Comparison of ENCODE assay signal across 23 cellular contexts in the genomic region with DNA sequence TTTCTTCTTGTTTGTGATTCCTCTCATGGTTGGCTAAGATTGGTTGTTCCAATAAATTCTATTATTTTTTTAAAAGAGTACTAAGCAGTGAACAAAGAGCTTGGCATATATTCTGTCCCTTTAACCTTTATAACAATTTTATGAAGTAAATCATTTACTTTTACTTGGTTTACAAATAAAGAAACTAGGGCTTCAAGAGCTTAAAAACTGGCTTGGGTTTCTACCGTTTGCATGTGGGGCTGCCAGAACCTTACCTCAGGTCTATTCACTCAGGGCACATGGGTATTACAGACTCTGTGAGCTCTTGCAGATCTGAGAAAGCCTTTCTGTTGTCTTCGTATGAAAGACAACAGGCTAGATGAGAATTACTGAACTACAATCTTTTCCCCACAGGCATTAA.
"Had no signal": no experiment of that assay in that cellular context is flagged by ENCODE, and none has a peak within 500 bp of the region (broad histone marks: within the 10 kb centered on the region; RNA-seq: fewer than 3 reads in every experiment).

No MANE protein-coding gene starts in this region.

- ATAC-seq: gastroesophageal sphincter; heart right ventricle; stimulated activated memory B cell treated with anti-CD40 and anti-IgM and Interleukin-4, amounts not matched to agents 10 μg/mL and 1 μg/mL and 100 μg/mL, for 72 hours had no signal

- H3K4me3 ChIP-seq: esophagus muscularis mucosa, gastroesophageal sphincter, heart right ventricle, prostate gland, right atrium auricular region, sigmoid colon, testis, tibial artery had no signal

- H3K27me3 ChIP-seq: esophagus muscularis mucosa, foreskin keratinocyte, gastroesophageal sphincter, heart right ventricle, right atrium auricular region, sigmoid colon, testis, tibial artery had no signal

- H3K9me3 Mint-ChIP-seq: stimulated activated memory B cell treated with anti-CD40 and anti-IgM and Interleukin-4, amounts not matched to agents 10 μg/mL and 1 μg/mL and 100 μg/mL, for 72 hours had no signal

- H3K4me1 ChIP-seq: foreskin keratinocyte, prostate gland, testis, tibial artery had no signal

- H3K27ac ChIP-seq: esophagus muscularis mucosa, foreskin keratinocyte, gastroesophageal sphincter, heart right ventricle, prostate gland, right atrium auricular region, sigmoid colon, testis, tibial artery had no signal

- H3K27ac Mint-ChIP-seq: dendritic cell treated with granulocyte-macrophage colony-stimulating factor and Interleukin-4, amounts not matched to agents 40 ng/mL and 50 ng/mL, for 4 days; mesothelial cell of epicardium; nephron; stimulated activated memory B cell treated with anti-CD40 and anti-IgM and Interleukin-4, amounts not matched to agents 10 μg/mL and 1 μg/mL and 100 μg/mL, for 72 hours; type B pancreatic cell had no signal

- DNase-seq: effector CD8-positive, alpha-beta T cell; foreskin keratinocyte; heart right ventricle; hippocampal formation; islet precursor cell; kidney glomerular epithelial cell; naive thymus-derived CD4-positive, alpha-beta T cell; nucleus accumbens; sigmoid colon; stimulated activated CD4-positive, alpha-beta T cell treated with anti-CD3 and anti-CD28 coated beads, Interleukin-4, amount 100 ng/mL, for 24 hours; stimulated activated naive CD8-positive, alpha-beta T cell treated with anti-CD3 and anti-CD28 coated beads, Interleukin-15, Interleukin-2, amounts not matched to agents 100 U/mL and 50 U/mL, for 24 hours; substantia nigra; testis; tibial artery had no signal

- H3K27me3 Mint-ChIP-seq: dendritic cell treated with granulocyte-macrophage colony-stimulating factor and Interleukin-4, amounts not matched to agents 40 ng/mL and 50 ng/mL, for 4 days; naive thymus-derived CD4-positive, alpha-beta T cell; stimulated activated memory B cell treated with anti-CD40 and anti-IgM and Interleukin-4, amounts not matched to agents 10 μg/mL and 1 μg/mL and 100 μg/mL, for 72 hours had no signal

- H3K4me3 Mint-ChIP-seq: dendritic cell treated with granulocyte-macrophage colony-stimulating factor and Interleukin-4, amounts not matched to agents 40 ng/mL and 50 ng/mL, for 4 days; mesothelial cell of epicardium; naive thymus-derived CD4-positive, alpha-beta T cell; nephron; stimulated activated memory B cell treated with anti-CD40 and anti-IgM and Interleukin-4, amounts not matched to agents 10 μg/mL and 1 μg/mL and 100 μg/mL, for 72 hours; type B pancreatic cell had no signal

- H3K9me3 ChIP-seq: esophagus muscularis mucosa, gastroesophageal sphincter, prostate gland, right atrium auricular region, sigmoid colon, testis, tibial artery had no signal

- H3K36me3 ChIP-seq: esophagus muscularis mucosa, prostate gland, right atrium auricular region, sigmoid colon had no signal
